In the genomic region with DNA sequence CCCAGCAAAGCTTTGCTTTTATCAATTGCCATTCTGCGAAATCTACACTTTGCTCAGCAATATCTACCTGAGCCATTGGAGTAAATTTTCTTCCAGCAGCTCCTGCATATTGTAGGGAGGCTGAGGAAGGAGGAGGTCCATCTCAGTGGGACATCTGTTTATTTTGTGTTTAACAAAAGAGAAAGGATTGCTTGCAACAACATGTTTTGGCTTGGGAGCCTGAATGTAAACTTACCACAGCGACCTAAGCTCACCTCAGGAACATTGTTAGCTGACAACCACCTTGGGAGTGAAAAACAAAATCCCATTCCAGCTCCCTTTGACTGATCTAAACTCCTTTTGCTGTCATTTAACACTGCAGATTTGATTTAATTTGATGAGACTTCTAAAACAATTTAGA, we compare ENCODE assay signal across 17 cellular contexts.
"Had no signal": no experiment of that assay in that cellular context is flagged by ENCODE, and none has a peak within 500 bp of the region (broad histone marks: within the 10 kb centered on the region; RNA-seq: fewer than 3 reads in every experiment).

No MANE protein-coding gene starts in this region.

- H3K9me3 ChIP-seq: thyroid gland had no signal

- H3K4me3 ChIP-seq: esophagus muscularis mucosa, left lung, thyroid gland had no signal

- H3K4me1 ChIP-seq: esophagus muscularis mucosa, left lung, thyroid gland had no signal

- DNase-seq: activated B cell treated with CpG ODN at 0.5 μM for 24 hours; activated CD4-positive, alpha-beta memory T cell treated with anti-CD3 and anti-CD28 coated beads, Interleukin-2, amount 10 ng/mL, durations not matched to agents 7 days and 5 days; activated CD4-positive, alpha-beta T cell treated with anti-CD3 and anti-CD28 coated beads for 48 hours; activated naive CD4-positive, alpha-beta T cell; activated naive CD8-positive, alpha-beta T cell treated with anti-CD3 and anti-CD28 coated beads for 36 hours; activated T-cell treated with anti-CD3 and anti-CD28 coated beads, Interleukin-2, amount 50 U/mL, for 1 hour; amniotic stem cell; effector CD8-positive, alpha-beta T cell; kidney; left lung; nephron progenitor cell; retina; stimulated activated CD8-positive, alpha-beta memory T cell treated with anti-CD3 and anti-CD28 coated beads, Interleukin-4, amount 100 ng/mL, for 48 hours; stimulated activated naive CD4-positive, alpha-beta T cell; thyroid gland had no signal

- H3K27ac ChIP-seq: esophagus muscularis mucosa, left lung, thyroid gland had no signal

- H3K27me3 ChIP-seq: left lung, thyroid gland had no signal

- H3K36me3 ChIP-seq: esophagus muscularis mucosa, left lung, thyroid gland had no signal

- ATAC-seq: activated T-helper 17 cell treated with anti-CD3 and anti-CD28 coated beads, Interleukin-2, amount 50 U/mL, for 72 hours; left lung had no signal
